Comparison of ENCODE assay signal across 8 cellular contexts in the genomic region with DNA sequence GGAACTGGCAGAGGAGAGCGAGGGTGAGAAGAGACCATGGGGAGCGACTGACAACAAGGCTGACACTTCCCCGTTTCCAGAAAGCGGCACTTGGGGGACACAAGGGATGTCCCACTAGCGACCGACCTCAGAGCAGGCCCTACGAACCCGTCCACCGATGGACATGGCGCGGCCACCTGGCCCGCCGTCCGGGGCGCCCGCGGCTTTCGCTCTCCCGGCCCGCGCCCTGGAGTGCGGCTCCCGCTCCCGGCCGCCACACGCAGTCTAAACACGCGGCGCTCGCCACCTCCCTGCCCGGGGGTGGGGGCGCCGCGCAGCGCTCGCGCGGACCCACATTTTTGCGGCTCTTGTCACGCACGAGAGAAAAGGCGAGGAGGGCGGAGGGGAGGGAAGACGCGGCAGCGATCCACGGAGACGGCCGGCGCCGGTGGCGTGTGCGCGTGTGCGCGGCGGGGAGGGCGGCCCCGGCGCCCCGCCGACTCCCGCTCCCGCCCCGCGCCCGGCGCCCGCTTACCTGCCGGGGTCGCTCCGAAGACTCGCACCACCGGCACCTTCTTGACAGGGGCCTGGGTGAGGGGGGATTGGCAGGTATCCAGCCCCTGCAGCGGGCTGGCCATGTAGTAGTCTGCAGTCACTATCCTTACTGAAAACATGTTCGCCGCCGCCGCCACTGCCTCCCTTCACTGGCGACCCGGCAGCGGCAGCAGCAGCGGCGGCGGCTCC. TPM values are rescaled to one million over a fixed set of nuclear protein-coding genes. Genes with fewer than 3 reads are reported as not detected.
DNase-seq lines count a peak whose midpoint lies in the region; ATAC-seq and TF ChIP-seq lines count a peak whose summit lies in the region.

No MANE protein-coding gene starts in this region.

- POLR2A ChIA-PET in MCF 10A (lab: Yijun Ruan, JAX): interaction anchor here (0.5 to 5.5 kb wide), 14 partner anchors 20 to 604 kb away, joined by 3 to 145 read pairs (median 8); a partner anchor contains a TSS

- H3F3A ChIP-seq in DOHH2 (ENCODE audit: control insufficient read depth, insufficient read depth): peaks cover 16% of the 10 kb centered on the region
- peaks cover 5% of the 10 kb centered on the region for H3F3A ChIP-seq in smooth muscle cell (ENCODE audit: low read depth)

- no peak for TF ChIP-seq RAD21 in Ishikawa (IDR thresholded peaks at IDR 0.05; ENCODE audit: low read depth)

- no peaks in the 10 kb centered on the region for H3K9me3 ChIP-seq in DOHH2 (ENCODE audit: control insufficient read depth, insufficient read depth, low read length)
- H3K9me3 ChIP-seq in smooth muscle cell (replicated peaks; ENCODE audit: low read depth): no peaks in the 10 kb centered on the region

- BruUV-seq in MCF 10A (replicated peaks; lab: Mats Ljungman, UMichigan): no TSS peak

- peaks cover 61% of the 10 kb centered on the region for H3K4me1 ChIP-seq in DOHH2 (ENCODE audit: control insufficient read depth, low read length)
- H3K4me1 ChIP-seq in smooth muscle cell (ENCODE audit: low read depth): peaks cover 47% of the 10 kb centered on the region

- under 1% methylated on average over 49 of the region's 85 CpGs for WGBS in smooth muscle cell (ENCODE audit: low lambda C conversion rate)

- CTCF ChIA-PET in MCF 10A (lab: Yijun Ruan, JAX): interaction anchor here (1.1 kb wide), 1 partner anchor 29 kb away, joined by 3 read pairs; no protein-coding TSS in a partner anchor

- H3K36me3 Mint-ChIP-seq in MCF 10A (ENCODE audit: insufficient read depth, unreplicated experiment) (peaks cover 11% of the 10 kb centered on the region), immature natural killer cell (no peaks in the 10 kb centered on the region)

- H4K20me1 ChIP-seq in DOHH2 (ENCODE audit: control insufficient read depth, insufficient read depth, low read depth, low read length): peaks cover 6% of the 10 kb centered on the region; the same call in 1 of the 2 replicates
- peaks cover 38% of the 10 kb centered on the region for H4K20me1 ChIP-seq in smooth muscle cell (ENCODE audit: low read depth)

- peak overlapping the region; percentile 60 for H2AFZ ChIP-seq in smooth muscle cell (ENCODE audit: low read depth)

- no peaks in the 10 kb centered on the region for H3K9me3 Mint-ChIP-seq in MCF 10A (ENCODE audit: unreplicated experiment)
- H3K9me3 Mint-ChIP-seq in immature natural killer cell: no peaks in the 10 kb centered on the region

- H3K27ac Mint-ChIP-seq in MCF 10A (ENCODE audit: low read depth, unreplicated experiment): peak overlapping the region; percentile 95
- peak overlapping the region; percentile 90 to 98 (median 95) for H3K27ac Mint-ChIP-seq in immature natural killer cell

- H3K27me3 Mint-ChIP-seq in MCF 10A (ENCODE audit: insufficient read depth, unreplicated experiment) (no peaks in the 10 kb centered on the region), immature natural killer cell (ENCODE audit: low read depth in 3 of 3) (peaks cover 13 to 20% (median 14%) of the 10 kb centered on the region in 3 donors)

- H3K4me2 ChIP-seq in DOHH2 (ENCODE audit: low read length) (peak overlapping the region; percentile 81), smooth muscle cell (peak overlapping the region; percentile 83)

- peak; percentile 22 for ATAC-seq in GM21528 (IDR thresholded peaks at IDR 0.05; ENCODE audit: low FRiP score, unreplicated experiment)

- peak overlapping the region; percentile 93 for H3K9ac ChIP-seq in smooth muscle cell (ENCODE audit: low read depth)

- TF ChIP-seq CTCF in DOHH2 (IDR thresholded peaks at IDR 0.05; ENCODE audit: low read depth, low read length, poor library complexity, severe bottlenecking): no peak
- no peak for TF ChIP-seq CTCF in MCF 10A (IDR thresholded peaks at IDR 0.05; ENCODE audit: unreplicated experiment)
- TF ChIP-seq CTCF in smooth muscle cell (IDR thresholded peaks at IDR 0.05; ENCODE audit: borderline replicate concordance, insufficient read depth, poor library complexity, severe bottlenecking): no peak

- DNase-seq in UCSD-AML1 (lab: John Stamatoyannopoulos, UW; ENCODE audit: unreplicated experiment): peak; percentile 66
- no peak for DNase-seq in MCF 10A (ENCODE audit: unreplicated experiment)
- DNase-seq in immature natural killer cell: peak; percentile 53 to 57 (median 55)
- peak; percentile 53 for DNase-seq in smooth muscle cell (lab: John Stamatoyannopoulos, UW; ENCODE audit: unreplicated experiment)
- no peak for DNase-seq in GF-D8 (lab: John Stamatoyannopoulos, UW)

- TF ChIP-seq EP300 in Ishikawa (IDR thresholded peaks at IDR 0.05; ENCODE audit: borderline replicate concordance): no peak

- H3K27me3 ChIP-seq in DOHH2 (ENCODE audit: control insufficient read depth, low read length) (no peaks in the 10 kb centered on the region), smooth muscle cell (ENCODE audit: low read depth) (no peaks in the 10 kb centered on the region)

- intact Hi-C loops in MCF 10A (cut with micrococcal nuclease): loop anchor here (5.0 kb wide), 2 partner anchors 70 to 90 kb away; no protein-coding TSS in a partner anchor

- H3K4me3 Mint-ChIP-seq in MCF 10A (ENCODE audit: unreplicated experiment) (peak overlapping the region; percentile 89), immature natural killer cell (peak overlapping the region; percentile 88 to 99 (median 95))

- no peaks in the 10 kb centered on the region for H3K9me2 ChIP-seq in DOHH2 (replicated peaks; ENCODE audit: control insufficient read depth, low read length)

- peaks cover 28% of the 10 kb centered on the region for H3K36me3 ChIP-seq in DOHH2 (ENCODE audit: control insufficient read depth, low read length)
- no peaks in the 10 kb centered on the region for H3K36me3 ChIP-seq in smooth muscle cell (ENCODE audit: low read depth)

- H3K79me2 ChIP-seq in DOHH2 (ENCODE audit: control insufficient read depth, low read length) (peaks cover 94% of the 10 kb centered on the region), smooth muscle cell (ENCODE audit: low read depth) (peaks cover 72% of the 10 kb centered on the region)

- H3K27ac ChIP-seq in DOHH2 (ENCODE audit: low read depth, low read length) (peak overlapping the region; percentile 85), smooth muscle cell (ENCODE audit: low read depth) (peak overlapping the region; percentile 91)

- H3K4me1 Mint-ChIP-seq in MCF 10A (ENCODE audit: insufficient read depth, unreplicated experiment): peaks cover 30% of the 10 kb centered on the region
- peaks cover 39 to 42% of the 10 kb centered on the region in 2 donors for H3K4me1 Mint-ChIP-seq in immature natural killer cell

- H3K4me3 ChIP-seq in DOHH2 (ENCODE audit: low read length) (peak overlapping the region; percentile 99), smooth muscle cell (peak overlapping the region; percentile 84)

TF ChIP-seq in Ishikawa, 13 proteins besides CTCF, POLR2A, EP300 and RAD21:
- TF ChIP-seq, protein P1, sequence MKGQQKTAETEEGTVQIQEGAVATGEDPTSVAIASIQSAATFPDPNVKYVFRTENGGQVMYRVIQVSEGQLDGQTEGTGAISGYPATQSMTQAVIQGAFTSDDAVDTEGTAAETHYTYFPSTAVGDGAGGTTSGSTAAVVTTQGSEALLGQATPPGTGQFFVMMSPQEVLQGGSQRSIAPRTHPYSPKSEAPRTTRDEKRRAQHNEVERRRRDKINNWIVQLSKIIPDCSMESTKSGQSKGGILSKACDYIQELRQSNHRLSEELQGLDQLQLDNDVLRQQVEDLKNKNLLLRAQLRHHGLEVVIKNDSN (IDR thresholded peaks at IDR 0.05): no peak
- peak; percentile 38; the same call in 1 of the 2 replicates for TF ChIP-seq NFIC (IDR thresholded peaks at IDR 0.05)

RNA-seq across cellular contexts. Expression of a gene that starts 0.6 kb away (rescaled TPM):
- total RNA-seq in MCF 10A (2022) (23.0 and 31.2 TPM in 2 replicates), smooth muscle cell (19.2 and 19.8 TPM in 2 replicates)
- polyA plus RNA-seq in immature natural killer cell (10 to 100 TPM in 1 of 3 donors, 1 to 10 TPM in 1, under 1 TPM in 1; 0.75 to 18.3 (median 9.0) TPM), smooth muscle cell (6.9 and 9.8 TPM in 2 replicates)

Comparison
In these comparisons a context has a peak if more than half of its experiments do, and no peak if none do; other contexts are left out.
1. DNase-seq: peak in UCSD-AML1 (single experiment), immature natural killer cell (3 of 3) and smooth muscle cell (single experiment); none in MCF 10A (single experiment) and GF-D8 (single experiment).